In genomic region chr12:121796855-121797751, GRCh38 we compare ENCODE assay signal across 8 cellular contexts. TPM values are rescaled to one million over a fixed set of nuclear protein-coding genes. Genes with fewer than 3 reads are reported as not detected.
A peak's percentile ranks its signal among the peaks of the same experiment; 100 is the strongest.
DNase-seq lines count a peak whose midpoint lies in the region; ATAC-seq, FAIRE-seq and TF ChIP-seq lines count a peak whose summit lies in the region.

No MANE protein-coding gene starts in this region.

- H3K9me3 Mint-ChIP-seq in stimulated activated naive B cell treated with anti-CD40 and anti-IgM and Interleukin-4, amounts not matched to agents 10 μg/mL and 1 μg/mL and 100 μg/mL, for 72 hours, result no peaks in the 10 kb centered on the region

- peak overlapping the region; percentile 63 for H3K4me3 ChIP-seq in AG04450 (ENCODE audit: low read depth, low read length)
- H3K4me3 ChIP-seq in HEK293 (ENCODE audit: low read depth, low read length), result peak overlapping the region; percentile 26

- peaks cover 28 to 45% of the 10 kb centered on the region in 2 donors for H3K36me3 Mint-ChIP-seq in stimulated activated naive B cell treated with anti-CD40 and anti-IgM and Interleukin-4, amounts not matched to agents 10 μg/mL and 1 μg/mL and 100 μg/mL, for 72 hours

- no peaks in the 10 kb centered on the region for H3K27me3 ChIP-seq in AG04450 (ENCODE audit: control insufficient read depth, insufficient read depth, low read length)

- H3K9me3 ChIP-seq in AG04450 (ENCODE audit: control insufficient read depth, insufficient read depth, low read length) (no peaks in the 10 kb centered on the region; the same call in 1 of the 2 replicates), HEK293 (ENCODE audit: control insufficient read depth, insufficient read depth, low read depth, low read length) (no peaks in the 10 kb centered on the region)

- H3K27me3 Mint-ChIP-seq in stimulated activated naive B cell treated with anti-CD40 and anti-IgM and Interleukin-4, amounts not matched to agents 10 μg/mL and 1 μg/mL and 100 μg/mL, for 72 hours, result no peaks in the 10 kb centered on the region

- peak; percentile 42 for TF ChIP-seq CTCF in AG04450 (IDR thresholded peaks at IDR 0.05; ENCODE audit: low read depth, low read length)
- peak; percentile 94 for TF ChIP-seq CTCF in HEK293 (tag by site-specific recombination; IDR thresholded peaks at IDR 0.05)

- ATAC-seq in stimulated activated naive B cell treated with anti-CD40 and anti-IgM and Interleukin-4, amounts not matched to agents 10 μg/mL and 1 μg/mL and 100 μg/mL, for 72 hours (replicated peaks), result no peak
- ATAC-seq in HG03457 (IDR thresholded peaks at IDR 0.05; ENCODE audit: unreplicated experiment), result no peak

- peak overlapping the region; percentile 61 for H3K27ac ChIP-seq in AG04450 (ENCODE audit: low read depth, low read length)
- peak overlapping the region; percentile 100; the same call in 1 of the 2 replicates for H3K27ac ChIP-seq in HEK293 (ENCODE audit: extremely low read depth, low read depth, low read length)

- H3K4me3 Mint-ChIP-seq in stimulated activated naive B cell treated with anti-CD40 and anti-IgM and Interleukin-4, amounts not matched to agents 10 μg/mL and 1 μg/mL and 100 μg/mL, for 72 hours, result peak overlapping the region in 1 of 2 donors; percentile 10

- CTCF ChIA-PET in AG04450 (lab: Charles Lee) (interaction anchor here (0.7 to 7.0 kb wide), 12 partner anchors 10 to 299 kb away, joined by 3 to 143 read pairs (median 14); partner anchors contain the start of genes CFAP251 and PSMD9), HEK293 (lab: Yijun Ruan, JAX) (interaction anchor here (0.9 to 9.8 kb wide), 9 partner anchors 12 to 121 kb away, joined by 3 to 393 read pairs (median 16); partner anchors contain the start of genes CFAP251, PSMD9 and SETD1B)

- H3K27ac Mint-ChIP-seq in stimulated activated naive B cell treated with anti-CD40 and anti-IgM and Interleukin-4, amounts not matched to agents 10 μg/mL and 1 μg/mL and 100 μg/mL, for 72 hours, result peak overlapping the region; percentile 7

- FAIRE-seq in RCC 7860 (lab: Jason Lieb, UNC), result peak; percentile 70

- H3K36me3 ChIP-seq in HEK293 (ENCODE audit: control insufficient read depth in 2 of 2, insufficient read depth in 1 of 2, low read length in 2 of 2), result peaks cover 0 to 26% of the 10 kb centered on the region in 2 experiments; a peak in 1 of 3 replicates

- DNase-seq in AG04450 (ENCODE audit: low read depth, low spot score), result no peak
- peak; percentile 92 for DNase-seq in RCC 7860 (ENCODE audit: low spot score)
- DNase-seq in dermis microvascular lymphatic vessel endothelial cell (ENCODE audit: low read depth in 2 of 2), result peak; percentile 73 to 92
- DNase-seq in left kidney (ENCODE audit: low read depth, low spot score), result peak; percentile 95
- DNase-seq in stimulated activated naive B cell treated with anti-CD40 and anti-IgM and Interleukin-4, amounts not matched to agents 10 μg/mL and 1 μg/mL and 100 μg/mL, for 72 hours, result no peak
- DNase-seq in germinal center (ENCODE audit: low spot score), result no peak

- peaks cover 41 to 65% of the 10 kb centered on the region in 2 donors for H3K4me1 Mint-ChIP-seq in stimulated activated naive B cell treated with anti-CD40 and anti-IgM and Interleukin-4, amounts not matched to agents 10 μg/mL and 1 μg/mL and 100 μg/mL, for 72 hours

- POLR2A ChIA-PET in AG04450 (lab: Yijun Ruan, JAX), result interaction anchor here (0.6 to 4.4 kb wide), 4 partner anchors 12 to 69 kb away, joined by 3 to 52 read pairs (median 4); no protein-coding TSS in a partner anchor
- POLR2A ChIA-PET in HEK293 (lab: Yijun Ruan, JAX), result interaction anchor here (0.6 to 8.9 kb wide), 6 partner anchors 8 to 699 kb away, joined by 3 to 165 read pairs (median 10); partner anchors contain the start of gene PSMD9

- peaks cover 20% of the 10 kb centered on the region for H3K4me1 ChIP-seq in HEK293 (ENCODE audit: control insufficient read depth, insufficient read depth, low read length)

TF ChIP-seq in HEK293, 187 proteins besides CTCF, POLR2A, EP300 and RAD21 (continues in another document):
- TF ChIP-seq BCL11B (tag by site-specific recombination; IDR thresholded peaks at IDR 0.05; ENCODE audit: low read depth), result peak; percentile 61; the same call in 1 of the 2 replicates
- TF ChIP-seq ZBTB20 (tag by site-specific recombination; IDR thresholded peaks at IDR 0.05), result peak; percentile 67; the same call in 1 of the 2 replicates
- TF ChIP-seq ZBTB11 (tag by site-specific recombination; conservative IDR thresholded peaks at IDR 0.05; ENCODE audit: low read depth), result peak; percentile 74
- no peak for TF ChIP-seq ZNF580 (tag by site-specific recombination; IDR thresholded peaks at IDR 0.05)
- TF ChIP-seq SP2 (tag by site-specific recombination; IDR thresholded peaks at IDR 0.05), result peak; percentile 94
- 0 out of 2 replicates have a peak, but pooled peaks have one; percentile 36 for TF ChIP-seq ZNF843 (tag by site-specific recombination; IDR thresholded peaks at IDR 0.05)
- TF ChIP-seq ZNF133 (tag by site-specific recombination; IDR thresholded peaks at IDR 0.05), result no peak
- 0 out of 2 replicates have a peak, but pooled peaks have one; percentile 35 for TF ChIP-seq TSHZ1 (tag by site-specific recombination; IDR thresholded peaks at IDR 0.05; ENCODE audit: borderline replicate concordance)
- TF ChIP-seq ZNF366 (tag by site-specific recombination; conservative IDR thresholded peaks at IDR 0.05), result 0 out of 2 replicates have a peak, but pooled peaks have one; percentile 47
- TF ChIP-seq ZNF302 (tag by site-specific recombination; IDR thresholded peaks at IDR 0.05; ENCODE audit: low read depth), result no peak

RNA-seq across cellular contexts. Expression of gene RHOF, which starts 3.6 kb away (rescaled TPM):
- polyA plus RNA-seq in AG04450 (2011; rRNA removed), result 5.3 TPM in 2 replicates
- 10.3 and 14.6 TPM in 2 replicates for polyA minus RNA-seq in AG04450 (2011; rRNA and poly(A)+ RNA removed)
- total RNA-seq in dermis microvascular lymphatic vessel endothelial cell, result 2.3 and 2.5 TPM in 2 replicates

RNA-seq across cellular contexts. Expression of gene SETD1B, which starts 6.7 kb away (rescaled TPM):
- polyA plus RNA-seq in AG04450 (2011; rRNA removed), result 1.1 and 1.6 TPM in 2 replicates
- polyA minus RNA-seq in AG04450 (2011; rRNA and poly(A)+ RNA removed), result 3.4 and 3.5 TPM in 2 replicates
- 1.3 and 3.3 TPM in 2 replicates for total RNA-seq in dermis microvascular lymphatic vessel endothelial cell

Comparison
In these comparisons a context has a peak if more than half of its experiments do, and no peak if none do; other contexts are left out.
1. DNase-seq: peak in RCC 7860 (single experiment), dermis microvascular lymphatic vessel endothelial cell (2 of 2) and left kidney (single experiment); none in AG04450 (single experiment), stimulated activated naive B cell treated with anti-CD40 and anti-IgM and Interleukin-4, amounts not matched to agents 10 μg/mL and 1 μg/mL and 100 μg/mL, for 72 hours (single experiment) and germinal center (single experiment).